In genomic region chr11:71999360-71999759, GRCh38 we compare ENCODE assay signal across 9 cellular contexts. TPM values are rescaled to one million over a fixed set of nuclear protein-coding genes. Genes with fewer than 3 reads are reported as not detected.
DNase-seq lines count a peak whose midpoint lies in the region; ATAC-seq and TF ChIP-seq lines count a peak whose summit lies in the region.
"Had no signal": no experiment of that assay in that cellular context is flagged by ENCODE, and none has a peak within 500 bp of the region (broad histone marks: within the 10 kb centered on the region; RNA-seq: fewer than 3 reads in every experiment).

No MANE protein-coding gene starts in this region.

- no peak for ATAC-seq in stimulated activated naive CD8-positive, alpha-beta T cell treated with anti-CD3 and anti-CD28 coated beads, Interleukin-15, Interleukin-2, amounts not matched to agents 100 U/mL and 50 U/mL, for 24 hours
- ATAC-seq in GM18870 (IDR thresholded peaks at IDR 0.05; ENCODE audit: unreplicated experiment) (no peak), HG03045 (IDR thresholded peaks at IDR 0.05; ENCODE audit: unreplicated experiment) (no peak)

- no peaks in the 10 kb centered on the region for H3K27me3 ChIP-seq in muscle layer of duodenum (ENCODE audit: low read depth, low read length)

- peak overlapping the region; percentile 6 to 68 for H3K27ac ChIP-seq in coronary artery
- H3K27ac ChIP-seq in muscle layer of duodenum (ENCODE audit: low read length): peak overlapping the region; percentile 82

- TF ChIP-seq CTCF in coronary artery (IDR thresholded peaks at IDR 0.05): no peak

- peak overlapping the region; percentile 42 for H3K4me3 Mint-ChIP-seq in stimulated activated naive CD8-positive, alpha-beta T cell treated with anti-CD3 and anti-CD28 coated beads, Interleukin-15, Interleukin-2, amounts not matched to agents 100 ng/mL and 50 ng/mL, for 24 hours

- peak overlapping the region; percentile 52 for H3K4me3 ChIP-seq in coronary artery
- H3K4me3 ChIP-seq in muscle layer of duodenum (ENCODE audit: low read depth in 1 of 2, low read length in 2 of 2): peak overlapping the region; percentile 27 to 58

- H3K9me3 Mint-ChIP-seq in stimulated activated naive CD8-positive, alpha-beta T cell treated with anti-CD3 and anti-CD28 coated beads, Interleukin-15, Interleukin-2, amounts not matched to agents 100 ng/mL and 50 ng/mL, for 24 hours: no peaks in the 10 kb centered on the region

- peaks cover 26% of the 10 kb centered on the region for H3K4me1 Mint-ChIP-seq in stimulated activated naive CD8-positive, alpha-beta T cell treated with anti-CD3 and anti-CD28 coated beads, Interleukin-15, Interleukin-2, amounts not matched to agents 100 ng/mL and 50 ng/mL, for 24 hours (ENCODE audit: low read depth)

- H3K4me1 ChIP-seq in muscle layer of duodenum (ENCODE audit: control insufficient read depth in 1 of 2, insufficient read depth in 2 of 2, low read length in 2 of 2): peaks cover 11 to 28% of the 10 kb centered on the region in 2 donors

- H3K27ac Mint-ChIP-seq in stimulated activated naive CD8-positive, alpha-beta T cell treated with anti-CD3 and anti-CD28 coated beads, Interleukin-15, Interleukin-2, amounts not matched to agents 100 ng/mL and 50 ng/mL, for 24 hours: peak overlapping the region; percentile 83

- no peaks in the 10 kb centered on the region for H3K27me3 Mint-ChIP-seq in stimulated activated naive CD8-positive, alpha-beta T cell treated with anti-CD3 and anti-CD28 coated beads, Interleukin-15, Interleukin-2, amounts not matched to agents 100 ng/mL and 50 ng/mL, for 24 hours

- DNase-seq in stimulated activated naive CD8-positive, alpha-beta T cell treated with anti-CD3 and anti-CD28 coated beads, Interleukin-15, Interleukin-2, amounts not matched to agents 100 U/mL and 50 U/mL, for 24 hours: no peak
- DNase-seq in coronary artery (ENCODE audit: low spot score) (no peak), SK-N-DZ (ENCODE audit: low spot score) (no peak), RPMI8226 (no peak)
- DNase-seq: DMS79 had no signal

- no peaks in the 10 kb centered on the region for H3K9me3 ChIP-seq in muscle layer of duodenum (ENCODE audit: control insufficient read depth in 1 of 2, low read length in 2 of 2)

- H3K36me3 Mint-ChIP-seq in stimulated activated naive CD8-positive, alpha-beta T cell treated with anti-CD3 and anti-CD28 coated beads, Interleukin-15, Interleukin-2, amounts not matched to agents 100 ng/mL and 50 ng/mL, for 24 hours (ENCODE audit: low read depth): peaks cover 27% of the 10 kb centered on the region

- peaks cover 24 to 38% of the 10 kb centered on the region in 2 donors for H3K36me3 ChIP-seq in muscle layer of duodenum (ENCODE audit: control insufficient read depth in 1 of 2, insufficient read depth in 2 of 2, low read length in 2 of 2)

RNA-seq across cellular contexts. Expression of gene IL18BP, which starts 0.7 kb away (rescaled TPM):
- 3.5 and 4.6 TPM in 2 replicates for polyA plus RNA-seq in SK-N-DZ (2014; cell fraction: cytosol; rRNA removed)
- 24.1 and 42.9 TPM in 2 replicates for polyA plus RNA-seq in SK-N-DZ (2014; cell fraction: nucleus; rRNA removed)
